Comparison of ENCODE assay signal across 21 cellular contexts in the genomic region with DNA sequence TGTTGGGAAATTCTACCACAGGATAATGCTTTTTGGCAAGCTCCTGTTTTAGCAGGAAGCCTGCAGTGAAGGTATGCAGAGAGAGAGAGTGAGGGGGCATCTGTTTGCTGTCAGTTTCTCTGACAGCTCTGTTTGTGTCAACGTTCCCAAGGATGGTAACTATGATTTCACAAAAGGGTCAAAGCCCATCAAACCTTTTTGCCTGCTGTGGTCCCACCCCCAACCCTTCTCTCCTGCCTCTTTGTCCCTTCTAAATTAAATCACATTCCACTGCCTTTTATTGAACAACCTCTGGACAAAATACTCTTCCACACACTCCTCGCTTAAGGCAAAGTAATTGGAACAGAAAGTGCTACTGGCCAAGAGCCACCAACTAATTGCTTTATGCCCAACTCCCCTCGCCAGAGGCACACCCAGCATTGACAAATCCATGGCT.
DNase-seq lines count a peak whose midpoint lies in the region; ATAC-seq and TF ChIP-seq lines count a peak whose summit lies in the region.
"Had no signal": no experiment of that assay in that cellular context is flagged by ENCODE, and none has a peak within 500 bp of the region (broad histone marks: within the 10 kb centered on the region; RNA-seq: fewer than 3 reads in every experiment).

No MANE protein-coding gene starts in this region.

- POLR2A ChIA-PET in MCF 10A (lab: Yijun Ruan, JAX) = interaction anchor here (0.6 to 2.2 kb wide), 7 partner anchors 12 to 126 kb away, joined by 3 to 14 read pairs (median 3); no protein-coding TSS in a partner anchor
- POLR2A ChIA-PET in activated CD4-positive, alpha-beta T cell treated with anti-CD3 and anti-CD28 coated beads for 36 hours (lab: Charles Lee) = no interaction called here

- peaks cover 29% of the 10 kb centered on the region for H3K4me1 ChIP-seq in BE2C
- H3K4me1 ChIP-seq: gastrocnemius medialis, left lung had no signal

- H3K27ac Mint-ChIP-seq in MCF 10A (ENCODE audit: low read depth, unreplicated experiment) (peak overlapping the region; percentile 84), mesothelial cell of epicardium (peak overlapping the region; percentile 49)
- H3K27ac Mint-ChIP-seq in activated CD4-positive, alpha-beta T cell treated with anti-CD3 and anti-CD28 coated beads for 36 hours = no peak overlapping the region
- H3K27ac Mint-ChIP-seq: activated naive CD8-positive, alpha-beta T cell treated with anti-CD3 and anti-CD28 coated beads, Interleukin-2, amount 10 ng/mL, durations not matched to agents 7 days and 5 days; CD8-positive, alpha-beta memory T cell; HFFc6; IgD-negative memory B cell; nephron progenitor cell had no signal

- H3K4me1 Mint-ChIP-seq in MCF 10A (ENCODE audit: insufficient read depth, unreplicated experiment) = peaks cover 28% of the 10 kb centered on the region
- peaks cover 26% of the 10 kb centered on the region for H3K4me1 Mint-ChIP-seq in mesothelial cell of epicardium
- no peaks in the 10 kb centered on the region for H3K4me1 Mint-ChIP-seq in activated CD4-positive, alpha-beta T cell treated with anti-CD3 and anti-CD28 coated beads for 36 hours
- H3K4me1 Mint-ChIP-seq: activated naive CD8-positive, alpha-beta T cell treated with anti-CD3 and anti-CD28 coated beads, Interleukin-2, amount 10 ng/mL, durations not matched to agents 7 days and 5 days; CD8-positive, alpha-beta memory T cell; stimulated activated naive CD8-positive, alpha-beta T cell treated with anti-CD3 and anti-CD28 coated beads, Interleukin-15, amount 100 ng/mL, for 72 hours had no signal

- CTCF ChIA-PET in MCF 10A (lab: Yijun Ruan, JAX) = interaction anchor here (0.7 to 1.3 kb wide), 3 partner anchors 10 to 785 kb away, joined by 3 to 4 read pairs (median 3); no protein-coding TSS in a partner anchor
- CTCF ChIA-PET in activated CD4-positive, alpha-beta T cell treated with anti-CD3 and anti-CD28 coated beads for 36 hours (lab: Charles Lee) = interaction anchor here (1.9 kb wide), 1 partner anchor 18 kb away, joined by 4 read pairs; no protein-coding TSS in a partner anchor

- no peaks in the 10 kb centered on the region for H3K27me3 Mint-ChIP-seq in MCF 10A (ENCODE audit: insufficient read depth, unreplicated experiment)
- no peaks in the 10 kb centered on the region for H3K27me3 Mint-ChIP-seq in mesothelial cell of epicardium (ENCODE audit: low read depth)
- H3K27me3 Mint-ChIP-seq in activated CD4-positive, alpha-beta T cell treated with anti-CD3 and anti-CD28 coated beads for 36 hours = no peaks in the 10 kb centered on the region
- H3K27me3 Mint-ChIP-seq: activated naive CD8-positive, alpha-beta T cell treated with anti-CD3 and anti-CD28 coated beads, Interleukin-2, amount 10 ng/mL, durations not matched to agents 7 days and 5 days; IgD-negative memory B cell; stimulated activated naive CD8-positive, alpha-beta T cell treated with anti-CD3 and anti-CD28 coated beads, Interleukin-15, amount 100 ng/mL, for 72 hours had no signal

- no TSS peak for BruUV-seq in MCF 10A (replicated peaks; lab: Mats Ljungman, UMichigan)

- ATAC-seq in GM19351 (IDR thresholded peaks at IDR 0.05; ENCODE audit: unreplicated experiment) = no peak
- no peak for ATAC-seq in activated CD4-positive, alpha-beta T cell treated with anti-CD3 and anti-CD28 coated beads for 36 hours
- ATAC-seq: gastrocnemius medialis; left lung; stimulated activated naive CD8-positive, alpha-beta T cell treated with anti-CD3 and anti-CD28 coated beads, Interleukin-15, amount 100 ng/mL, for 72 hours had no signal

- no peaks in the 10 kb centered on the region for H3K9me3 ChIP-seq in BE2C
- H3K9me3 ChIP-seq: gastrocnemius medialis, left lung, tibial nerve had no signal

- no peaks in the 10 kb centered on the region for H3K36me3 Mint-ChIP-seq in MCF 10A (ENCODE audit: insufficient read depth, unreplicated experiment)
- peaks cover 3% of the 10 kb centered on the region for H3K36me3 Mint-ChIP-seq in mesothelial cell of epicardium
- H3K36me3 Mint-ChIP-seq in activated CD4-positive, alpha-beta T cell treated with anti-CD3 and anti-CD28 coated beads for 36 hours (ENCODE audit: low read depth) = peaks cover 8% of the 10 kb centered on the region
- H3K36me3 Mint-ChIP-seq: activated naive CD8-positive, alpha-beta T cell treated with anti-CD3 and anti-CD28 coated beads, Interleukin-2, amount 10 ng/mL, durations not matched to agents 7 days and 5 days; CD8-positive, alpha-beta memory T cell; IgD-negative memory B cell had no signal

- intact Hi-C loops in MCF 10A (cut with micrococcal nuclease) = no loop called here
- intact Hi-C loops in activated CD4-positive, alpha-beta T cell treated with anti-CD3 and anti-CD28 coated beads for 36 hours (cut with DNase I, micrococcal nuclease) = no loop called here

- peak overlapping the region; percentile 55 for H3K4me3 Mint-ChIP-seq in MCF 10A (ENCODE audit: unreplicated experiment)
- no peak overlapping the region for H3K4me3 Mint-ChIP-seq in mesothelial cell of epicardium
- H3K4me3 Mint-ChIP-seq in activated CD4-positive, alpha-beta T cell treated with anti-CD3 and anti-CD28 coated beads for 36 hours = no peak overlapping the region
- H3K4me3 Mint-ChIP-seq: activated naive CD8-positive, alpha-beta T cell treated with anti-CD3 and anti-CD28 coated beads, Interleukin-2, amount 10 ng/mL, durations not matched to agents 7 days and 5 days; CD8-positive, alpha-beta memory T cell; HFFc6; IgD-negative memory B cell; nephron progenitor cell; stimulated activated naive CD8-positive, alpha-beta T cell treated with anti-CD3 and anti-CD28 coated beads, Interleukin-15, amount 100 ng/mL, for 72 hours had no signal

- no peaks in the 10 kb centered on the region for H3K27me3 ChIP-seq in BE2C
- H3K27me3 ChIP-seq: gastrocnemius medialis, left lung, tibial nerve had no signal

- DNase-seq in BE2C (peak; percentile 50), M059J (ENCODE audit: low read depth) (peak; percentile 64), MCF 10A (ENCODE audit: unreplicated experiment) (peak; percentile 19), mesothelial cell of epicardium (ENCODE audit: low spot score in 2 of 2, unreplicated experiment in 2 of 2) (no peak), ureter (ENCODE audit: low spot score) (no peak)
- DNase-seq in activated CD4-positive, alpha-beta T cell treated with anti-CD3 and anti-CD28 coated beads for 36 hours = no peak
- DNase-seq: activated naive CD8-positive, alpha-beta T cell treated with anti-CD3 and anti-CD28 coated beads, Interleukin-2, amount 10 ng/mL, durations not matched to agents 7 days and 5 days; CD8-positive, alpha-beta memory T cell; effector CD4-positive, alpha-beta T cell; erythroblast; gastrocnemius medialis; HFFc6; hypothalamus; left lung; NCI-H1417 treated with DMSO at 0.1 percent for 48 hours; NCI-H524; nephron progenitor cell; stimulated activated naive CD8-positive, alpha-beta T cell treated with anti-CD3 and anti-CD28 coated beads, Interleukin-15, amount 100 ng/mL, for 72 hours had no signal

- H3K36me3 ChIP-seq in BE2C = no peaks in the 10 kb centered on the region
- H3K36me3 ChIP-seq: gastrocnemius medialis, left lung, tibial nerve had no signal

- H3K4me3 ChIP-seq in BE2C (ENCODE audit: low read depth, low read length) = no peak overlapping the region
- H3K4me3 ChIP-seq: gastrocnemius medialis, left lung, tibial nerve had no signal

- TF ChIP-seq CTCF in BE2C (IDR thresholded peaks at IDR 0.05; ENCODE audit: low read depth, low read length) (no peak), MCF 10A (IDR thresholded peaks at IDR 0.05; ENCODE audit: unreplicated experiment) (no peak), mesothelial cell of epicardium (IDR thresholded peaks at IDR 0.05; ENCODE audit: unreplicated experiment) (no peak)

- H3K9me3 Mint-ChIP-seq in MCF 10A (ENCODE audit: unreplicated experiment) (no peaks in the 10 kb centered on the region), mesothelial cell of epicardium (peaks cover 3% of the 10 kb centered on the region)
- H3K9me3 Mint-ChIP-seq in activated CD4-positive, alpha-beta T cell treated with anti-CD3 and anti-CD28 coated beads for 36 hours (ENCODE audit: low read depth) = peaks cover 2% of the 10 kb centered on the region
- H3K9me3 Mint-ChIP-seq: CD8-positive, alpha-beta memory T cell had no signal

Comparison
In these comparisons a context has a peak if more than half of its experiments do, and no peak if none do; other contexts are left out.
1. DNase-seq: peak in BE2C (single experiment), M059J (single experiment) and MCF 10A (single experiment); none in mesothelial cell of epicardium (0 of 2), activated CD4-positive, alpha-beta T cell treated with anti-CD3 and anti-CD28 coated beads for 36 hours (single experiment) and ureter (single experiment).